ENCODE assay signal across 8 cellular contexts in the genomic region with DNA sequence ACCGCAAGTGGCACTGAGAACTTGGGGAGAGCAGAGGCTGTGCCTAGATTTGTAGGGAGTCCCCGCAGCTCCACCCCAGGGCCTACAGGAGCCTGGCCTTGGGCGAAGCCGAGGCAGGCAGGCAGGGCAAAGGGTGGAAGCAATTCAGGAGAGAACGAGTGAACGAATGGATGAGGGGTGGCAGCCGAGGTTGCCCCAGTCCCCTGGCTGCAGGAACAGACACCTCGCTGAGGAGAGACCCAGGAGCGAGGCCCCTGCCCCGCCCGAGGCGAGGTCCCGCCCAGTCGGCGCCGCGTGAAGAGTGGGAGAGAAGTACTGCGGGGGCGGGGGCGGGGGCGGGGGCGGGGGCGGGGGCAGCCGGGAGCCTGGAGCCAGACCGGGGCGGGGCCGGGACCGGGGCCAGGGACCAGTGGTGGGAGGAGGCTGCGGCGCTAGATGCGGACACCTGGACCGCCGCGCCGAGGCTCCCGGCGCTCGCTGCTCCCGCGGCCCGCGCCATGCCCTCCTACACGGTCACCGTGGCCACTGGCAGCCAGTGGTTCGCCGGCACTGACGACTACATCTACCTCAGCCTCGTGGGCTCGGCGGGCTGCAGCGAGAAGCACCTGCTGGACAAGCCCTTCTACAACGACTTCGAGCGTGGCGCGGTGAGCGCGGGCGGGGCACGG. TPM values are rescaled to one million over a fixed set of nuclear protein-coding genes. Genes with fewer than 3 reads are reported as not detected.
DNase-seq lines count a peak whose midpoint lies in the region; ATAC-seq and TF ChIP-seq lines count a peak whose summit lies in the region.

A gene (plus strand): TSS at position 434 of the 668 bp plus-strand sequence. CDS start 64 bp downstream, at position 498.

- POLR2A ChIA-PET in activated CD8-positive, alpha-beta T cell treated with anti-CD3 and anti-CD28 coated beads for 36 hours (lab: Charles Lee) = no interaction called here

- H3K4me3 ChIP-seq in neuron (ENCODE audit: low read length) = peak within 1 kb of the TSS; percentile 26
- H3K4me3 ChIP-seq in SJCRH30 = no peak within 1 kb of the TSS

- H3K36me3 Mint-ChIP-seq in activated CD8-positive, alpha-beta T cell treated with anti-CD3 and anti-CD28 coated beads for 36 hours (ENCODE audit: low read depth) = no peaks in the 10 kb centered on the region

- TF ChIP-seq CTCF in activated CD8-positive, alpha-beta T cell treated with anti-CD3 and anti-CD28 coated beads for 36 hours (IDR thresholded peaks at IDR 0.05) = no peak
- no peak for TF ChIP-seq CTCF in foreskin keratinocyte (conservative IDR thresholded peaks at IDR 0.05)

- H3K27ac ChIP-seq in foreskin keratinocyte (no peak within 1 kb of the TSS), SJCRH30 (no peak within 1 kb of the TSS)

- H3K4me1 Mint-ChIP-seq in activated CD8-positive, alpha-beta T cell treated with anti-CD3 and anti-CD28 coated beads for 36 hours (ENCODE audit: low read depth) = peaks cover 12% of the 10 kb centered on the region

- DNase-seq in activated T-cell treated with anti-CD3 and anti-CD28 coated beads, Interleukin-2, amount 50 U/mL, for 1 hour = peak; percentile 56
- DNase-seq in activated T-cell treated with anti-CD3 and anti-CD28 coated beads for 4 hours (no peak), NCI-H1694 treated with DMSO at 0.1 percent for 48 hours (lab: John Stamatoyannopoulos, UW) (peak; percentile 49), foreskin keratinocyte (no peak), SJCRH30 (no peak)
- peak; percentile 26 for DNase-seq in activated CD8-positive, alpha-beta T cell treated with anti-CD3 and anti-CD28 coated beads for 36 hours

- ATAC-seq in HG02759 (IDR thresholded peaks at IDR 0.05; ENCODE audit: unreplicated experiment) (peak; percentile 61), foreskin keratinocyte (peak; percentile 45)
- peak; percentile 60 for ATAC-seq in activated CD8-positive, alpha-beta T cell treated with anti-CD3 and anti-CD28 coated beads for 36 hours

- H3K36me3 ChIP-seq in neuron (ENCODE audit: insufficient read depth, low read length) (no peaks in the 10 kb centered on the region), SJCRH30 (no peaks in the 10 kb centered on the region)

- peak within 1 kb of the TSS; percentile 75 for H3K4me3 Mint-ChIP-seq in activated CD8-positive, alpha-beta T cell treated with anti-CD3 and anti-CD28 coated beads for 36 hours

- H3K9me3 Mint-ChIP-seq in activated CD8-positive, alpha-beta T cell treated with anti-CD3 and anti-CD28 coated beads for 36 hours = no peaks in the 10 kb centered on the region

- intact Hi-C loops in activated CD8-positive, alpha-beta T cell treated with anti-CD3 and anti-CD28 coated beads for 36 hours (cut with micrococcal nuclease) = no loop called here

- CTCF ChIA-PET in activated CD8-positive, alpha-beta T cell treated with anti-CD3 and anti-CD28 coated beads for 36 hours (lab: Charles Lee) = no interaction called here

- peaks cover 66% of the 10 kb centered on the region for H3K27me3 ChIP-seq in foreskin keratinocyte
- H3K27me3 ChIP-seq in neuron (ENCODE audit: insufficient read depth, low read length) = peaks cover 65% of the 10 kb centered on the region
- H3K27me3 ChIP-seq in SJCRH30 = no peaks in the 10 kb centered on the region

- H2AFZ ChIP-seq in neuron (ENCODE audit: low read depth, low read length) = peak within 1 kb of the TSS; percentile 60

- peaks cover 2% of the 10 kb centered on the region for H3K9me3 ChIP-seq in neuron (ENCODE audit: low read length)
- H3K9me3 ChIP-seq in SJCRH30 (replicated peaks) = no peaks in the 10 kb centered on the region

- peaks cover 34% of the 10 kb centered on the region for H3K27me3 Mint-ChIP-seq in activated CD8-positive, alpha-beta T cell treated with anti-CD3 and anti-CD28 coated beads for 36 hours

- H3K27ac Mint-ChIP-seq in activated CD8-positive, alpha-beta T cell treated with anti-CD3 and anti-CD28 coated beads for 36 hours = no peak within 1 kb of the TSS

- H3K4me1 ChIP-seq in foreskin keratinocyte = no peaks in the 10 kb centered on the region
- peaks cover 5% of the 10 kb centered on the region for H3K4me1 ChIP-seq in neuron (ENCODE audit: insufficient read depth, low read length)
- H3K4me1 ChIP-seq in SJCRH30 = no peaks in the 10 kb centered on the region

RNA-seq across cellular contexts. Expression of the gene that starts here (rescaled TPM):
- total RNA-seq in activated CD8-positive, alpha-beta T cell treated with anti-CD3 and anti-CD28 coated beads for 36 hours = under 1 TPM; 0.56 to 0.60 TPM
- not detected in 2 replicates for total RNA-seq in foreskin keratinocyte
- polyA plus RNA-seq in foreskin keratinocyte = not detected in 2 replicates
- total RNA-seq in SJCRH30 (2014; rRNA removed; shearing (Covaris generic)) = not detected in 2 replicates

Comparison
In these comparisons a context has a peak if more than half of its experiments do, and no peak if none do; other contexts are left out.
1. DNase-seq: peak in activated T-cell treated with anti-CD3 and anti-CD28 coated beads, Interleukin-2, amount 50 U/mL, for 1 hour (single experiment) and NCI-H1694 treated with DMSO at 0.1 percent for 48 hours (single experiment); none in activated T-cell treated with anti-CD3 and anti-CD28 coated beads for 4 hours (single experiment), foreskin keratinocyte (0 of 2) and SJCRH30 (0 of 2).
2. Peak in DNase-seq and ATAC-seq in activated CD8-positive, alpha-beta T cell treated with anti-CD3 and anti-CD28 coated beads for 36 hours; RNA of the gene not detected or under 1 TPM.
3. Peak in ATAC-seq in foreskin keratinocyte; RNA of the gene not detected or under 1 TPM.
4. Peak in every context shown above with its lines, with median percentiles within 50 percentile points of each other: ATAC-seq.